Comparison of ENCODE assay signal across 19 cellular contexts in the genomic region with DNA sequence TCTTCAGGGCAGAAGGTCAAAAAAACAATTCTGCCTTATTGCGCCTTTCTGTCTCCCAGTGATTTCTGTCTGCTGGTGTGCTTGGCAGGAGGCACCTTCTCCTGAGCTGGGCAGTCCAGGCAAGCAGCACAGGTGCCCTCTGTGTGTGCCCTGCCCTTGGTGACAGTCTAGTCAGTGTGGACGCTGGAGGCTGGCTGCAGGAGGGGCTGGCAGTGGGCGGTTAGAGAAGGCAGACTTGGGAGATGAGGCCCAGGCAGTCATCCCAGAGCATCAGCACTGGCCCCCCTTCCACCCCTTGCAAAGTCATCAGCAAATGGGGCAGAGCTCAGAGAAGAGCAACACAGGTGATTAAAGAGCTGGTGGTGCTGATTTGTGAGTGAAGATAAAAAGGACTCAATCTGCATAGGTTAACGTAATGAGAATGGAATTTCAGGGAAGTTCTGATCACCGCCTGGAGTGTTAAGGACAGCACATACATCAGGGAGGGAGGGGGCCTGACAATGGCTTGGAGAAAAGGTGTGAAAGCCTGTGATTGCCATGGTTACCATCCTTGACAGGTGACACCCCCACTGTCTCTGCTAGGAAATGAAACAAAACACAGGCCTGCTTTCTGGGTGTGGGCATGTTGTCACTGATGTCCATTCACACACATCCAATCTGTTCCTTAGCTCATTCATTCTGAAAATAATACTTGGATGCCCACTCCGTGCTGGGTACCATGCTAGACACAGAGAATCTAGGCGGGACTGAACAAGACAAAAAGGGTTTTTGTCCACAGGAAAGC.
DNase-seq lines count a peak whose midpoint lies in the region; ATAC-seq and TF ChIP-seq lines count a peak whose summit lies in the region.
"Had no signal": no experiment of that assay in that cellular context is flagged by ENCODE, and none has a peak within 500 bp of the region (broad histone marks: within the 10 kb centered on the region; RNA-seq: fewer than 3 reads in every experiment).

No MANE protein-coding gene starts in this region.

- no peak overlapping the region for H3K4me3 Mint-ChIP-seq in endothelial cell (ENCODE audit: unreplicated experiment)
- H3K4me3 Mint-ChIP-seq: CD14-positive monocyte; neural crest cell; stimulated activated effector memory CD8-positive, alpha-beta T cell treated with anti-CD3 and anti-CD28 coated beads, Interleukin-12 subunit alpha, Interleukin-12 subunit beta, amount 100 ng/mL, for 72 hours; T-helper 2 cell treated with Interferon-gamma antibody and Interleukin-4, amounts not matched to agents 5 μg/mL and 100 μg/mL, for 36 hours had no signal

- peaks cover 12% of the 10 kb centered on the region for H3K4me1 Mint-ChIP-seq in endothelial cell (ENCODE audit: unreplicated experiment)
- H3K4me1 Mint-ChIP-seq: CD14-positive monocyte had no signal

- peaks cover 53% of the 10 kb centered on the region for H3K36me3 ChIP-seq in left ventricle myocardium inferior
- H3K36me3 ChIP-seq in effector memory CD4-positive, alpha-beta T cell (ENCODE audit: control insufficient read depth, insufficient read depth, low read length), result peaks cover 62% of the 10 kb centered on the region
- H3K36me3 ChIP-seq: SJSA1 had no signal

- intact Hi-C loops in left ventricle myocardium superior (cut with micrococcal nuclease) (no loop called here), left ventricle myocardium inferior (cut with micrococcal nuclease) (no loop called here)

- H3K27me3 Mint-ChIP-seq in endothelial cell (ENCODE audit: unreplicated experiment), result peaks cover 8% of the 10 kb centered on the region

- TF ChIP-seq CTCF in left ventricle myocardium inferior (IDR thresholded peaks at IDR 0.05; ENCODE audit: borderline replicate concordance), result no peak
- no peak for TF ChIP-seq CTCF in endothelial cell (IDR thresholded peaks at IDR 0.05; ENCODE audit: unreplicated experiment)

- H3K27ac Mint-ChIP-seq in endothelial cell (ENCODE audit: unreplicated experiment), result peak overlapping the region; percentile 62
- H3K27ac Mint-ChIP-seq: stimulated activated effector memory CD8-positive, alpha-beta T cell treated with anti-CD3 and anti-CD28 coated beads, Interleukin-12 subunit alpha, Interleukin-12 subunit beta, amount 100 ng/mL, for 72 hours; T-helper 2 cell treated with Interferon-gamma antibody and Interleukin-4, amounts not matched to agents 5 μg/mL and 100 μg/mL, for 36 hours had no signal

- peaks cover 9% of the 10 kb centered on the region for H3K9me3 Mint-ChIP-seq in endothelial cell (ENCODE audit: unreplicated experiment)
- H3K9me3 Mint-ChIP-seq: T-helper 2 cell treated with Interferon-gamma antibody and Interleukin-4, amounts not matched to agents 5 μg/mL and 100 μg/mL, for 36 hours had no signal

- H3K27me3 ChIP-seq in left ventricle myocardium inferior (ENCODE audit: low read depth), result no peaks in the 10 kb centered on the region
- no peaks in the 10 kb centered on the region for H3K27me3 ChIP-seq in effector memory CD4-positive, alpha-beta T cell (replicated peaks; ENCODE audit: control insufficient read depth, insufficient read depth, low read length, poor library complexity, severe bottlenecking)
- H3K27me3 ChIP-seq: SJSA1 had no signal

- no peak overlapping the region for H3K4me3 ChIP-seq in left ventricle myocardium inferior
- H3K4me3 ChIP-seq in effector memory CD4-positive, alpha-beta T cell (ENCODE audit: insufficient read depth, low read depth, low read length, poor library complexity, severe bottlenecking), result no peak overlapping the region
- H3K4me3 ChIP-seq: SJSA1 had no signal

- H3K27ac ChIP-seq in left ventricle myocardium inferior (replicated peaks), result no peak overlapping the region
- H3K27ac ChIP-seq in effector memory CD4-positive, alpha-beta T cell (ENCODE audit: insufficient read depth, low read length, poor library complexity, severe bottlenecking), result no peak overlapping the region
- H3K27ac ChIP-seq: SJSA1 had no signal

- peaks cover 28% of the 10 kb centered on the region for H3K36me3 Mint-ChIP-seq in endothelial cell (ENCODE audit: low read depth, unreplicated experiment)

- peak; percentile 44 for ATAC-seq in left ventricle myocardium superior
- ATAC-seq: stimulated activated effector memory CD8-positive, alpha-beta T cell treated with anti-CD3 and anti-CD28 coated beads, Interleukin-12 subunit alpha, Interleukin-12 subunit beta, amount 100 ng/mL, for 72 hours had no signal

- DNase-seq in left ventricle myocardium superior (no peak), left ventricle myocardium inferior (no peak), endothelial cell (ENCODE audit: low spot score) (no peak), islet precursor cell (peak; percentile 70), superior temporal gyrus (ENCODE audit: extremely low spot score) (peak; percentile 94), NCI-H1417 treated with DMSO at 0.1 percent for 48 hours (lab: John Stamatoyannopoulos, UW) (no peak)
- DNase-seq in activated CD4-positive, alpha-beta T cell treated with anti-CD3 and anti-CD28 coated beads for 4 hours, result no peak
- DNase-seq in effector memory CD4-positive, alpha-beta T cell, result no peak
- DNase-seq: activated CD4-positive, CD25-positive, alpha-beta regulatory T cell treated with anti-CD3 and anti-CD28 coated beads, Interleukin-2, amount 50 U/mL, for 72 hours; foreskin fibroblast; NCI-H1105 treated with DMSO at 0.1 percent for 48 hours; NCI-H2171; stimulated activated CD4-positive, alpha-beta T cell treated with anti-CD3 and anti-CD28 coated beads, Interleukin-15, amount 100 ng/mL, for 24 hours; trophoblast cell had no signal

- H3K4me1 ChIP-seq in left ventricle myocardium inferior, result peaks cover 29% of the 10 kb centered on the region
- H3K4me1 ChIP-seq in effector memory CD4-positive, alpha-beta T cell (ENCODE audit: control insufficient read depth, insufficient read depth, low read length, poor library complexity, severe bottlenecking), result no peaks in the 10 kb centered on the region
- H3K4me1 ChIP-seq: SJSA1 had no signal

- H3K9me3 ChIP-seq in left ventricle myocardium inferior (replicated peaks), result no peaks in the 10 kb centered on the region
- no peaks in the 10 kb centered on the region for H3K9me3 ChIP-seq in effector memory CD4-positive, alpha-beta T cell (ENCODE audit: control insufficient read depth, low read length)
- H3K9me3 ChIP-seq: SJSA1 had no signal

Comparison
In these comparisons a context has a peak if more than half of its experiments do, and no peak if none do; other contexts are left out.
1. DNase-seq: peak in islet precursor cell (single experiment) and superior temporal gyrus (single experiment); none in left ventricle myocardium superior (single experiment), left ventricle myocardium inferior (single experiment), endothelial cell (single experiment), NCI-H1417 treated with DMSO at 0.1 percent for 48 hours (single experiment), activated CD4-positive, alpha-beta T cell treated with anti-CD3 and anti-CD28 coated beads for 4 hours (0 of 2) and effector memory CD4-positive, alpha-beta T cell (0 of 3).